21 cellular contexts compared by ENCODE assay signal in genomic region chr7:22348379-22348778, GRCh38. TPM values are rescaled to one million over a fixed set of nuclear protein-coding genes. Genes with fewer than 3 reads are reported as not detected.
A peak's percentile ranks its signal among the peaks of the same experiment; 100 is the strongest.
DNase-seq lines count a peak whose midpoint lies in the region; ATAC-seq and TF ChIP-seq lines count a peak whose summit lies in the region.
"Had no signal": no experiment of that assay in that cellular context is flagged by ENCODE, and none has a peak within 500 bp of the region (broad histone marks: within the 10 kb centered on the region; RNA-seq: fewer than 3 reads in every experiment).

No MANE protein-coding gene starts in this region.

- intact Hi-C loops in body of pancreas (cut with DNase I), result no loop called here

- no peak overlapping the region for H3K4me3 ChIP-seq in body of pancreas
- H3K4me3 ChIP-seq: esophagus squamous epithelium, lung, testis had no signal

- peak overlapping the region in 3 of 4 donors; percentile 36 to 90 (median 70) for H3K27ac ChIP-seq in body of pancreas
- H3K27ac ChIP-seq: esophagus squamous epithelium, testis had no signal

- H3K36me3 ChIP-seq in body of pancreas (replicated peaks in 1 of 2; ENCODE audit: insufficient read depth in 1 of 2, low read depth in 2 of 2), result no peaks in the 10 kb centered on the region
- H3K36me3 ChIP-seq: esophagus squamous epithelium had no signal

- TF ChIP-seq POLR2A in body of pancreas (IDR thresholded peaks at IDR 0.05), result no peak

- ATAC-seq in body of pancreas, result no peak
- no peak for ATAC-seq in GM19035 (IDR thresholded peaks at IDR 0.05; ENCODE audit: unreplicated experiment)

- TF ChIP-seq CTCF in body of pancreas (IDR thresholded peaks at IDR 0.05), result no peak

- no peaks in the 10 kb centered on the region for H3K27me3 ChIP-seq in body of pancreas
- H3K27me3 ChIP-seq: esophagus squamous epithelium, testis had no signal

- in situ Hi-C loops in Caki2 (cut with HindIII; ENCODE audit: low pct_unique_long_range_greater_than_20kb, low sequenced_read_pairs), result no loop called here

- H3K4me1 ChIP-seq in body of pancreas, result peaks cover 83% of the 10 kb centered on the region

- H3K9me3 ChIP-seq in body of pancreas, result no peaks in the 10 kb centered on the region
- H3K9me3 ChIP-seq: esophagus squamous epithelium, testis had no signal

- DNase-seq in Caki2 (ENCODE audit: low read depth), result peak; percentile 50
- DNase-seq in M059J (ENCODE audit: low read depth), result peak; percentile 12
- DNase-seq in body of pancreas, result no peak
- peak; percentile 47 for DNase-seq in kidney glomerular epithelial cell (lab: John Stamatoyannopoulos, UW)
- DNase-seq in NCI-H2107 (lab: John Stamatoyannopoulos, UW), result no peak
- DNase-seq in NCI-H510A (lab: John Stamatoyannopoulos, UW), result no peak
- DNase-seq in stimulated activated CD4-positive, alpha-beta T cell treated with anti-CD3 and anti-CD28 coated beads, Interleukin-12 subunit alpha, Interleukin-12 subunit beta, amount 100 ng/mL, for 4 hours, result no peak
- DNase-seq: activated CD4-positive, alpha-beta T cell treated with anti-CD3 and anti-CD28 coated beads, Interleukin-2, amount 10 ng/mL, durations not matched to agents 7 days and 5 days; activated CD8-positive, alpha-beta memory T cell treated with anti-CD3 and anti-CD28 coated beads, Interleukin-2, amount 50 U/mL, for 4 hours; activated effector memory CD4-positive, alpha-beta T cell treated with anti-CD3 and anti-CD28 coated beads, Interleukin-2, amount 50 U/mL, for 16 hours; CD4-positive, alpha-beta memory T cell; effector CD4-positive, alpha-beta T cell; esophagus squamous epithelium; H7; IMR-90; NCI-H1694; NCI-H345; retina; testis had no signal

RNA-seq across cellular contexts. Expression of gene RAPGEF5, which starts 8.6 kb away (rescaled TPM):
- 7.9 and 10.2 TPM in 2 replicates for total RNA-seq in Caki2 (2014; rRNA removed; shearing (Covaris generic); ENCODE audit: low replicate concordance)
- 0.22 and 0.47 TPM in 2 replicates for total RNA-seq in M059J (2014; rRNA removed; shearing (Covaris generic))
- 100 to 1,000 TPM in 1 of 2 donors, 10 to 100 TPM in 1; 68.0 to 151 TPM for total RNA-seq in body of pancreas
- total RNA-seq: CD4-positive, alpha-beta memory T cell had no signal

Comparison
In these comparisons a context has a peak if more than half of its experiments do, and no peak if none do; other contexts are left out.
1. DNase-seq: peak in Caki2 (single experiment), M059J (single experiment) and kidney glomerular epithelial cell (single experiment); none in body of pancreas (0 of 4), NCI-H2107 (single experiment), NCI-H510A (single experiment) and stimulated activated CD4-positive, alpha-beta T cell treated with anti-CD3 and anti-CD28 coated beads, Interleukin-12 subunit alpha, Interleukin-12 subunit beta, amount 100 ng/mL, for 4 hours (single experiment).